ENCODE assay signal across 20 cellular contexts in the genomic region with DNA sequence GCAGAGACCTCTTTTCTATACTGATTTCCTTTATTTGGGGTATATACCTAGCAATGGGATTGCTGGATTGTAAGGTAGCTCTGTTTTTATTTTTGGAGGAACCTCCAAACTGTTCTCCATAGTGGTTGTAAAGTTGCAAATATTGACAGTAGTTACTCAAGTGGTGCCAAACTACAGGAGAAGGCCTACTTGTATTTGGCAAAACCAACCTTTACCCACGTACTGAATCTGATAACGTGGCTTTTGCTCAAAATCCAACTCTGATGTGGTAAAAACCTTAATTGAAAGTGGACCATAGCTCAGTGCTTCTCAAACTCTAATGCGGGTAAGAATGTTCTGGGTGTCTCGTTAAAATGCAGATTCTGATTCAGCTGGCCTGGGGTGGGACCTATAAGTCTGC.
A peak's percentile ranks its signal among the peaks of the same experiment; 100 is the strongest.
DNase-seq lines count a peak whose midpoint lies in the region; ATAC-seq and TF ChIP-seq lines count a peak whose summit lies in the region.
"Had no signal": no experiment of that assay in that cellular context is flagged by ENCODE, and none has a peak within 500 bp of the region (broad histone marks: within the 10 kb centered on the region; RNA-seq: fewer than 3 reads in every experiment).

No MANE protein-coding gene starts in this region.

- DNase-seq in natural killer cell (no peak), activated B cell treated with CpG ODN at 0.5 μM for 24 hours (no peak), A172 (ENCODE audit: low spot score) (no peak), Right ventricle myocardium superior (no peak)
- no peak for DNase-seq in natural killer cell treated with Interleukin-12 subunit alpha and Interleukin-12 subunit beta and Interleukin-15 and Interleukin-18, amount 100 ng/mL, for 72 hours (ENCODE audit: low spot score)
- DNase-seq: BE2C, H7, IMR-90, Kasumi-1, MV-4-11, NCI-H1105, NCI-H1436 treated with DMSO at 0.1 percent for 48 hours, NCI-H187 treated with DMSO at 0.1 percent for 48 hours, NCI-H524, NCI-H748 treated with DMSO at 0.1 percent for 48 hours, SK-N-SH, SW 1271 had no signal

- peak overlapping the region; percentile 11 for H3K27ac ChIP-seq in HUES48 (ENCODE audit: low read depth, low read length)

- H3K36me3 ChIP-seq in HUES48 (ENCODE audit: control insufficient read depth, insufficient read depth, low read length), result no peaks in the 10 kb centered on the region
- H3K36me3 ChIP-seq: BE2C had no signal

- H3K36me3 Mint-ChIP-seq in natural killer cell (no peaks in the 10 kb centered on the region), activated B cell treated with CpG ODN at 0.5 μM for 24 hours (ENCODE audit: low read depth) (peaks cover 4% of the 10 kb centered on the region)
- H3K36me3 Mint-ChIP-seq in natural killer cell treated with Interleukin-12 subunit alpha and Interleukin-12 subunit beta and Interleukin-15 and Interleukin-18, amount 100 ng/mL, for 72 hours, result no peaks in the 10 kb centered on the region

- CTCF ChIA-PET in activated B cell treated with CpG ODN at 0.5 μM for 24 hours (lab: Charles Lee), result interaction anchor here (1.1 kb wide), 2 partner anchors 69 to 71 kb away, joined by 3 read pairs; no protein-coding TSS in a partner anchor

- H3K27ac Mint-ChIP-seq in natural killer cell, result peak overlapping the region; percentile 45 to 72
- H3K27ac Mint-ChIP-seq in natural killer cell treated with Interleukin-12 subunit alpha and Interleukin-12 subunit beta and Interleukin-15 and Interleukin-18, amount 100 ng/mL, for 72 hours, result no peak overlapping the region
- H3K27ac Mint-ChIP-seq in activated B cell treated with CpG ODN at 0.5 μM for 24 hours, result peak overlapping the region; percentile 20
- H3K27ac Mint-ChIP-seq: CD14-positive monocyte had no signal

- no peak for TF ChIP-seq CTCF in natural killer cell (IDR thresholded peaks at IDR 0.05)
- TF ChIP-seq CTCF in activated B cell treated with CpG ODN at 0.5 μM for 24 hours (IDR thresholded peaks at IDR 0.05), result no peak

- no peaks in the 10 kb centered on the region for H3K9me3 ChIP-seq in HUES48 (ENCODE audit: control insufficient read depth, insufficient read depth, low read length)
- H3K9me3 ChIP-seq: BE2C, SK-N-SH had no signal

- peaks cover 6% of the 10 kb centered on the region for H3K4me1 ChIP-seq in HUES48 (ENCODE audit: control insufficient read depth, insufficient read depth, low read length)

- ATAC-seq in natural killer cell (no peak), activated B cell treated with CpG ODN at 0.5 μM for 24 hours (ENCODE audit: low read depth) (no peak), GM18498 (IDR thresholded peaks at IDR 0.05; ENCODE audit: unreplicated experiment) (no peak), Right ventricle myocardium superior (ENCODE audit: poor library complexity) (no peak)
- no peak for ATAC-seq in natural killer cell treated with Interleukin-12 subunit alpha and Interleukin-12 subunit beta and Interleukin-15 and Interleukin-18, amount 100 ng/mL, for 72 hours

- H3K4me1 Mint-ChIP-seq in natural killer cell (peaks cover 12 to 21% of the 10 kb centered on the region in 2 donors), activated B cell treated with CpG ODN at 0.5 μM for 24 hours (peaks cover 82% of the 10 kb centered on the region)
- peaks cover 18 to 26% of the 10 kb centered on the region in 2 donors for H3K4me1 Mint-ChIP-seq in natural killer cell treated with Interleukin-12 subunit alpha and Interleukin-12 subunit beta and Interleukin-15 and Interleukin-18, amount 100 ng/mL, for 72 hours (ENCODE audit: low read depth in 2 of 2)

- H3K4me3 Mint-ChIP-seq in natural killer cell, result no peak overlapping the region
- H3K4me3 Mint-ChIP-seq in natural killer cell treated with Interleukin-12 subunit alpha and Interleukin-12 subunit beta and Interleukin-15 and Interleukin-18, amount 100 ng/mL, for 72 hours, result no peak overlapping the region
- no peak overlapping the region for H3K4me3 Mint-ChIP-seq in activated B cell treated with CpG ODN at 0.5 μM for 24 hours
- H3K4me3 Mint-ChIP-seq: CD14-positive monocyte had no signal

- H3K27me3 Mint-ChIP-seq in natural killer cell (ENCODE audit: low read depth in 2 of 2) (no peaks in the 10 kb centered on the region), activated B cell treated with CpG ODN at 0.5 μM for 24 hours (no peaks in the 10 kb centered on the region)
- no peaks in the 10 kb centered on the region for H3K27me3 Mint-ChIP-seq in natural killer cell treated with Interleukin-12 subunit alpha and Interleukin-12 subunit beta and Interleukin-15 and Interleukin-18, amount 100 ng/mL, for 72 hours

- POLR2A ChIA-PET in activated B cell treated with CpG ODN at 0.5 μM for 24 hours (lab: Charles Lee), result interaction anchor here (1.1 kb wide), 1 partner anchor 71 kb away, joined by 3 read pairs; no protein-coding TSS in a partner anchor

- H3K9ac ChIP-seq in HUES48 (ENCODE audit: low read depth, low read length), result no peak overlapping the region
- H3K9ac ChIP-seq: SK-N-SH had no signal

- intact Hi-C loops in natural killer cell (cut with micrococcal nuclease) (no loop called here), activated B cell treated with CpG ODN at 0.5 μM for 24 hours (cut with micrococcal nuclease) (loop anchor here (10.0 kb wide), 1 partner anchor 255 kb away; the partner anchor contains the start of gene FIBP), Right ventricle myocardium superior (cut with DNase I) (no loop called here)

- no peaks in the 10 kb centered on the region for H3K27me3 ChIP-seq in HUES48 (ENCODE audit: control insufficient read depth, insufficient read depth, low read length)
- H3K27me3 ChIP-seq: BE2C had no signal

- H3K4me3 ChIP-seq in HUES48 (ENCODE audit: low read depth, low read length), result no peak overlapping the region

- H3K9me3 Mint-ChIP-seq in natural killer cell (no peaks in the 10 kb centered on the region), activated B cell treated with CpG ODN at 0.5 μM for 24 hours (no peaks in the 10 kb centered on the region)
- H3K9me3 Mint-ChIP-seq in natural killer cell treated with Interleukin-12 subunit alpha and Interleukin-12 subunit beta and Interleukin-15 and Interleukin-18, amount 100 ng/mL, for 72 hours, result no peaks in the 10 kb centered on the region

Comparison
In these comparisons a context has a peak if more than half of its experiments do, and no peak if none do; other contexts are left out.
1. H3K27ac Mint-ChIP-seq: peak in natural killer cell (2 of 2) and activated B cell treated with CpG ODN at 0.5 μM for 24 hours (single experiment); none in natural killer cell treated with Interleukin-12 subunit alpha and Interleukin-12 subunit beta and Interleukin-15 and Interleukin-18, amount 100 ng/mL, for 72 hours (0 of 2).